Comparison of ENCODE assay signal across 8 cellular contexts in genomic region chr22:39174498-39175120, GRCh38. TPM values are rescaled to one million over a fixed set of nuclear protein-coding genes. Genes with fewer than 3 reads are reported as not detected.
DNase-seq lines count a peak whose midpoint lies in the region; ATAC-seq and TF ChIP-seq lines count a peak whose summit lies in the region.

No MANE protein-coding gene starts in this region.

- 7% methylated on average over 17 of the region's 17 CpGs for WGBS in right lobe of liver (ENCODE audit: insufficient coverage, low coverage, low lambda C conversion rate, missing lambda C conversion rate)

- CTCF ChIA-PET in AG04449 (lab: Yijun Ruan, JAX), result interaction anchor here (0.5 to 11.5 kb wide), 10 partner anchors 12 to 406 kb away, joined by 3 to 258 read pairs (median 8); partner anchors contain the start of gene RPL3

- H3K4me3 ChIP-seq in AG04449 (ENCODE audit: low read depth, low read length), result no peak overlapping the region
- H3K4me3 ChIP-seq in HUES48 (ENCODE audit: low read depth, low read length), result no peak overlapping the region
- H3K4me3 ChIP-seq in right lobe of liver, result no peak overlapping the region

- DNase-seq in AG04449 (ENCODE audit: low read depth, low spot score), result peak; percentile 26
- DNase-seq in activated CD4-positive, alpha-beta T cell treated with anti-CD3 and anti-CD28 coated beads, Interleukin-2, amount 50 U/mL, for 1 hour, result peak; percentile 76
- peak; percentile 32 for DNase-seq in dedifferentiated amniotic fluid mesenchymal stem cell (ENCODE audit: extremely low spot score)
- DNase-seq in right lobe of liver, result peak; percentile 73 to 92 (median 90)
- peak in 2 of 3 donors; percentile 30 to 54 for DNase-seq in stimulated activated CD4-positive, alpha-beta T cell treated with anti-CD3 and anti-CD28 coated beads, TNF-alpha, amount 100 ng/mL, for 1 hour (ENCODE audit: low read depth in 3 of 3, low spot score in 1 of 3)
- DNase-seq in SHP77 treated with DMSO at 0.1 percent for 48 hours (lab: John Stamatoyannopoulos, UW), result no peak

- H3K27me3 ChIP-seq in HUES48 (ENCODE audit: control insufficient read depth, insufficient read depth, low read length) (no peaks in the 10 kb centered on the region), right lobe of liver (no peaks in the 10 kb centered on the region)

- intact Hi-C loops in right lobe of liver (cut with DNase I), result loop anchor here (5.0 kb wide), 1 partner anchor 138 kb away; no protein-coding TSS in a partner anchor

- H3K9ac ChIP-seq in HUES48 (ENCODE audit: low read depth, low read length), result peak overlapping the region; percentile 49

- ATAC-seq in right lobe of liver (peak; percentile 60 to 73 (median 68)), GM21723 (IDR thresholded peaks at IDR 0.05; ENCODE audit: unreplicated experiment) (no peak)

- H3K27ac ChIP-seq in HUES48 (ENCODE audit: low read depth, low read length), result peak overlapping the region; percentile 94
- H3K27ac ChIP-seq in right lobe of liver, result peak overlapping the region; percentile 55 to 83 (median 69)

- no peak for TF ChIP-seq POLR2A in right lobe of liver (IDR thresholded peaks at IDR 0.05)

- TF ChIP-seq CTCF in AG04449 (IDR thresholded peaks at IDR 0.05; ENCODE audit: insufficient read depth, low read length, missing control alignments) (no peak), right lobe of liver (IDR thresholded peaks at IDR 0.05) (no peak)

- H3K9me3 ChIP-seq in HUES48 (ENCODE audit: control insufficient read depth, insufficient read depth, low read length) (no peaks in the 10 kb centered on the region), right lobe of liver (no peaks in the 10 kb centered on the region)

- POLR2A ChIA-PET in AG04449 (lab: Yijun Ruan, JAX), result interaction anchor here (1.0 to 2.3 kb wide), 4 partner anchors 134 to 144 kb away, joined by 3 to 9 read pairs (median 4); no protein-coding TSS in a partner anchor

- H3K4me1 ChIP-seq in HUES48 (ENCODE audit: control insufficient read depth, insufficient read depth, low read length) (peaks cover 56% of the 10 kb centered on the region), right lobe of liver (peaks cover 0 to 22% (median 8%) of the 10 kb centered on the region in 4 donors)

- H3K36me3 ChIP-seq in HUES48 (ENCODE audit: control insufficient read depth, insufficient read depth, low read length) (no peaks in the 10 kb centered on the region), right lobe of liver (no peaks in the 10 kb centered on the region)

RNA-seq across cellular contexts. Expression of gene CBX7, which starts 22.1 kb away (rescaled TPM):
- total RNA-seq in right lobe of liver, result 10 to 100 TPM in 5 of 6 experiments, 1 to 10 TPM in 1; 8.0 to 14.5 (median 12.9) TPM
